In genomic region chr19:12940897-12941296, GRCh38 we compare ENCODE assay signal across 8 cellular contexts. TPM values are rescaled to one million over a fixed set of nuclear protein-coding genes. Genes with fewer than 3 reads are reported as not detected.
A peak's percentile ranks its signal among the peaks of the same experiment; 100 is the strongest.
DNase-seq lines count a peak whose midpoint lies in the region; ATAC-seq and TF ChIP-seq lines count a peak whose summit lies in the region.

No MANE protein-coding gene starts in this region.

- H4K20me1 ChIP-seq in OCI-LY1 (ENCODE audit: insufficient read depth, low read length), result 0 out of 2 replicates have a peak, but pooled peaks cover 3% of the 10 kb centered on the region

- H3K4me2 ChIP-seq in OCI-LY1 (ENCODE audit: low read length) (peak overlapping the region; percentile 94), trophoblast cell (ENCODE audit: low read length) (peak overlapping the region; percentile 52)

- DNase-seq in trophoblast cell (no peak), NCI-H1436 treated with DMSO at 0.1 percent for 48 hours (lab: John Stamatoyannopoulos, UW) (no peak), COR-L47 (lab: John Stamatoyannopoulos, UW) (no peak)

- peaks cover 18% of the 10 kb centered on the region for H3K79me1 ChIP-seq in trophoblast cell (ENCODE audit: low read length)

- H3K9me3 ChIP-seq in OCI-LY1 (ENCODE audit: low read length), result no peaks in the 10 kb centered on the region
- no peaks in the 10 kb centered on the region for H3K9me3 ChIP-seq in duodenal mucosa (ENCODE audit: control insufficient read depth in 1 of 2, low read length in 2 of 2)
- H3K9me3 ChIP-seq in trophoblast cell (ENCODE audit: insufficient read depth, low read depth, low read length), result peaks cover 2% of the 10 kb centered on the region

- no peak overlapping the region for H3K4ac ChIP-seq in trophoblast cell (ENCODE audit: low read depth, low read length)

- ATAC-seq in GM19328 (IDR thresholded peaks at IDR 0.05; ENCODE audit: unreplicated experiment) (no peak), GM21717 (IDR thresholded peaks at IDR 0.05; ENCODE audit: unreplicated experiment) (no peak)

- peaks cover 67% of the 10 kb centered on the region for H3K36me3 ChIP-seq in OCI-LY1 (ENCODE audit: insufficient read depth, low read length)
- peaks cover 19 to 47% of the 10 kb centered on the region in 2 donors for H3K36me3 ChIP-seq in duodenal mucosa (ENCODE audit: control insufficient read depth in 1 of 2, insufficient read depth in 2 of 2, low read length in 2 of 2)
- peaks cover 47 to 52% of the 10 kb centered on the region in 2 experiments for H3K36me3 ChIP-seq in trophoblast cell (ENCODE audit: control insufficient read depth in 1 of 2, insufficient read depth in 2 of 2, low read length in 2 of 2)

- no peak overlapping the region for H4K91ac ChIP-seq in trophoblast cell (ENCODE audit: low read depth, low read length)

- no peaks in the 10 kb centered on the region for H3K9me2 ChIP-seq in OCI-LY1 (ENCODE audit: low read depth, low read length)

- H3K23ac ChIP-seq in trophoblast cell (ENCODE audit: low read length), result no peak overlapping the region

- H2BK120ac ChIP-seq in trophoblast cell (ENCODE audit: insufficient read depth, low read length, poor library complexity), result no peak overlapping the region

- H4K12ac ChIP-seq in trophoblast cell (ENCODE audit: low read depth, low read length), result no peak overlapping the region

- H3K4me1 ChIP-seq in OCI-LY1 (ENCODE audit: insufficient read depth, low read length, severe bottlenecking) (peaks cover 75% of the 10 kb centered on the region), duodenal mucosa (ENCODE audit: control insufficient read depth in 1 of 2, insufficient read depth in 2 of 2, low read length in 2 of 2) (peaks cover 42 to 55% of the 10 kb centered on the region in 2 donors), trophoblast cell (ENCODE audit: control insufficient read depth in 1 of 2, insufficient read depth in 2 of 2, low read length in 2 of 2) (peaks cover 18 to 22% of the 10 kb centered on the region in 2 experiments)

- no peak for TF ChIP-seq CTCF in OCI-LY1 (IDR thresholded peaks at IDR 0.05; ENCODE audit: low read length)

- no peak overlapping the region for H4K8ac ChIP-seq in trophoblast cell (ENCODE audit: low read depth, low read length)

- no peak overlapping the region for H3K18ac ChIP-seq in trophoblast cell (ENCODE audit: low read length)

- H3F3A ChIP-seq in OCI-LY1 (ENCODE audit: insufficient read depth, low read length), result peaks cover 49% of the 10 kb centered on the region

- H3K14ac ChIP-seq in trophoblast cell (ENCODE audit: low read length), result no peak overlapping the region

- H3K27me3 ChIP-seq in OCI-LY1 (ENCODE audit: insufficient read depth, low read length) (no peaks in the 10 kb centered on the region), duodenal mucosa (ENCODE audit: control insufficient read depth in 1 of 2, insufficient read depth in 2 of 2, low read length in 2 of 2) (no peaks in the 10 kb centered on the region), trophoblast cell (ENCODE audit: insufficient read depth, low read length) (no peaks in the 10 kb centered on the region)

- no CpG with 5 or more reads among the region's 2 CpGs for WGBS in trophoblast cell (ENCODE audit: extremely low coverage, insufficient coverage, insufficient read length)

- H3K9ac ChIP-seq in OCI-LY1 (ENCODE audit: low read length) (peak overlapping the region; percentile 97; the same call in 1 of the 2 replicates), duodenal mucosa (ENCODE audit: low read depth in 1 of 2, low read length in 2 of 2) (peak overlapping the region; percentile 84 to 94), trophoblast cell (ENCODE audit: low read length) (no peak overlapping the region)

- H3K79me2 ChIP-seq in OCI-LY1 (ENCODE audit: insufficient read depth, low read length) (peaks cover 20% of the 10 kb centered on the region), trophoblast cell (ENCODE audit: control insufficient read depth, insufficient read depth, low read length, poor library complexity) (peaks cover 22% of the 10 kb centered on the region)

- no peak overlapping the region for H2AK5ac ChIP-seq in trophoblast cell (ENCODE audit: low read length)

- H2BK5ac ChIP-seq in trophoblast cell (ENCODE audit: low read depth, low read length, poor library complexity), result no peak overlapping the region

- H3K4me3 ChIP-seq in GM08714 (ENCODE audit: low read length) (peak overlapping the region; percentile 80; the same call in 1 of the 2 replicates), OCI-LY1 (ENCODE audit: low read depth, low read length, poor library complexity, severe bottlenecking) (peak overlapping the region; percentile 99), duodenal mucosa (ENCODE audit: low read depth in 1 of 2, low read length in 2 of 2) (peak overlapping the region; percentile 94 to 97), trophoblast cell (ENCODE audit: low read depth, low read length) (no peak overlapping the region)

- no peak overlapping the region for H2AFZ ChIP-seq in OCI-LY1 (ENCODE audit: low read length)
- no peak overlapping the region for H2AFZ ChIP-seq in trophoblast cell (ENCODE audit: insufficient read depth, low read length, poor library complexity)

- H3K27ac ChIP-seq in OCI-LY1 (ENCODE audit: low read depth, low read length, poor library complexity, severe bottlenecking), result peak overlapping the region; percentile 87
- no peak overlapping the region for H3K27ac ChIP-seq in duodenal mucosa (ENCODE audit: low read depth, low read length)
- peak overlapping the region; percentile 25 for H3K27ac ChIP-seq in trophoblast cell (ENCODE audit: low read depth, low read length)

- no peak overlapping the region for H2BK12ac ChIP-seq in trophoblast cell (ENCODE audit: low read length)

RNA-seq across cellular contexts. Expression of gene CALR, which starts 2.5 kb away (rescaled TPM):
- polyA plus RNA-seq in trophoblast cell (2013), result 2,017 and 2,072 TPM in 2 replicates

RNA-seq across cellular contexts. Expression of gene RAD23A, which starts 4.8 kb away (rescaled TPM):
- polyA plus RNA-seq in trophoblast cell (2013), result 91.0 and 92.1 TPM in 2 replicates

RNA-seq across cellular contexts. Expression of gene FARSA, which starts 7.4 kb away (rescaled TPM):
- polyA plus RNA-seq in trophoblast cell (2013), result 47.3 and 49.0 TPM in 2 replicates

RNA-seq across cellular contexts. Expression of gene GADD45GIP1, which starts 16.1 kb away (rescaled TPM):
- 35.0 and 36.2 TPM in 2 replicates for polyA plus RNA-seq in trophoblast cell (2013)

RNA-seq across cellular contexts. Expression of gene SYCE2, which starts 21.8 kb away (rescaled TPM):
- polyA plus RNA-seq in trophoblast cell (2013), result 0.58 and 0.97 TPM in 2 replicates
